ENCODE assay signal across 25 cellular contexts in genomic region chr16:52634101-52634500, GRCh38.
"Had no signal": no experiment of that assay in that cellular context is flagged by ENCODE, and none has a peak within 500 bp of the region (broad histone marks: within the 10 kb centered on the region; RNA-seq: fewer than 3 reads in every experiment).

No MANE protein-coding gene starts in this region.

- ATAC-seq: activated naive CD8-positive, alpha-beta T cell treated with anti-CD3 and anti-CD28 coated beads, Interleukin-2, amount 50 U/mL, for 24 hours; left cardiac atrium; stimulated activated naive CD8-positive, alpha-beta T cell treated with anti-CD3 and anti-CD28 coated beads, Interleukin-15, amount 100 ng/mL, for 72 hours had no signal

- H3K27ac ChIP-seq: brain microvascular endothelial cell, dorsolateral prefrontal cortex, ovary, right lobe of liver, suprapubic skin, transverse colon, uterus, VCaP had no signal

- DNase-seq: activated CD4-positive, CD25-positive, alpha-beta regulatory T cell treated with anti-CD3 and anti-CD28 coated beads, Interleukin-2, amount 50 U/mL, for 72 hours; activated CD8-positive, alpha-beta memory T cell treated with anti-CD3 and anti-CD28 coated beads for 24 hours; activated CD8-positive, alpha-beta memory T cell treated with anti-CD3 and anti-CD28 coated beads, Interleukin-2, amount 50 U/mL, for 48 hours; activated effector memory CD4-positive, alpha-beta T cell treated with Interleukin-2 at 50 U/mL for 16 hours; activated naive CD4-positive, alpha-beta T cell treated with anti-CD3 and anti-CD28 coated beads, Interleukin-2, amount 10 ng/mL, durations not matched to agents 7 days and 5 days; activated naive CD8-positive, alpha-beta T cell treated with anti-CD3 and anti-CD28 coated beads, Interleukin-2, amount 50 U/mL, for 24 hours; activated T-cell treated with anti-CD3 and anti-CD28 coated beads, Interleukin-2, amount 50 U/mL, for 48 hours; anterior cingulate cortex; brain microvascular endothelial cell; central memory CD4-positive, alpha-beta T cell; dorsolateral prefrontal cortex; foreskin melanocyte; glutamatergic neuron; hippocampal formation; left cardiac atrium; nephron progenitor cell; ovary; stimulated activated CD4-positive, alpha-beta T cell treated with anti-CD3 and anti-CD28 coated beads, Interleukin-4, amount 100 ng/mL, for 1 hour; stimulated activated naive CD8-positive, alpha-beta T cell treated with anti-CD3 and anti-CD28 coated beads, Interleukin-15, amount 100 ng/mL, for 72 hours; transverse colon; uterus had no signal

- H3K4me3 ChIP-seq: dorsolateral prefrontal cortex, ovary, right lobe of liver, smooth muscle cell, suprapubic skin, transverse colon, uterus had no signal

- H3K27me3 ChIP-seq: brain microvascular endothelial cell, ovary, right lobe of liver, suprapubic skin, transverse colon, uterus had no signal

- H3K4me1 ChIP-seq: right lobe of liver, suprapubic skin, transverse colon, uterus had no signal

- H3K4me2 ChIP-seq: smooth muscle cell had no signal

- H3K36me3 ChIP-seq: brain microvascular endothelial cell, ovary, right lobe of liver, suprapubic skin, transverse colon, uterus had no signal

- H3K9me3 ChIP-seq: ovary, right lobe of liver, suprapubic skin, uterus had no signal
